ENCODE assay signal across 8 cellular contexts in the genomic region with DNA sequence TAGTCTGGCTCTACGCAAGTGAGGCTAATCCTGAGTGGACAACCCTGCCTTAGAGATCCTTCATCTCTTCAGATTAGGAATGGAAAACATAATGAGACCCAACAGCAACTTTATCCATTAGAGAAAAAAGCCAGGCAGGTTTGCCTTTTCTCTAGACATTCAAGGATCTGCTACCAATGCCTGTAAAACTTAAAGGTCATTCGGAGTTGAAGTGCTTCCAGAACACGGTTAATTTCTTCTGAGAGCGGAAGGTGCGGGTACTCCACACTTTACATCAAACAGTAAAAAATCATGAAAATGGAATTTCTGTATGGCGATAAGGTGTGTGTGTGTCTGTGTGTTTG.
A peak's percentile ranks its signal among the peaks of the same experiment; 100 is the strongest.
DNase-seq lines count a peak whose midpoint lies in the region; ATAC-seq, FAIRE-seq and TF ChIP-seq lines count a peak whose summit lies in the region.

No MANE protein-coding gene starts in this region.

- H3K36me3 ChIP-seq in HCT116 (ENCODE audit: control insufficient read depth in 1 of 2, insufficient read depth in 2 of 2, low read length in 2 of 2), result no peaks in the 10 kb centered on the region
- no peaks in the 10 kb centered on the region for H3K36me3 ChIP-seq in bronchial epithelial cell (ENCODE audit: control insufficient read depth, insufficient read depth, low read length)
- no peaks in the 10 kb centered on the region for H3K36me3 ChIP-seq in muscle layer of colon (ENCODE audit: insufficient read depth, low read length)

- H3K4me2 ChIP-seq in A549, result peak overlapping the region; percentile 92
- H3K4me2 ChIP-seq in HCT116 (ENCODE audit: low read length), result peak overlapping the region; percentile 89

- ATAC-seq in A549, result no peak
- ATAC-seq in HCT116, result no peak
- no peak for ATAC-seq in GM21723 (IDR thresholded peaks at IDR 0.05; ENCODE audit: unreplicated experiment)
- ATAC-seq in GM19395 (IDR thresholded peaks at IDR 0.05; ENCODE audit: unreplicated experiment), result no peak
- ATAC-seq in GM18909 (IDR thresholded peaks at IDR 0.05; ENCODE audit: poor library complexity, unreplicated experiment), result no peak

- BruUV-seq in HCT116 (replicated peaks; lab: Mats Ljungman, UMichigan), result no TSS peak

- DNase-seq in A549 (ENCODE audit: low read depth in 1 of 2, low spot score in 1 of 2), result no peak
- DNase-seq in HCT116 (ENCODE audit: low read depth, low spot score), result no peak
- no peak for DNase-seq in bronchial epithelial cell (ENCODE audit: low read depth)
- no peak for DNase-seq in NK-92 treated with Interleukin-12 subunit alpha and Interleukin-12 subunit beta, amount 100 ng/mL, for 24 hours (lab: John Stamatoyannopoulos, UW)

- H3K4me1 ChIP-seq in A549 (peaks cover 11% of the 10 kb centered on the region; the same call in 2 of the 3 replicates), HCT116 (ENCODE audit: control insufficient read depth in 1 of 2, insufficient read depth in 2 of 2, low read length in 2 of 2) (peaks cover 0 to 16% of the 10 kb centered on the region in 2 experiments; a peak in 2 of 4 replicates), muscle layer of colon (ENCODE audit: insufficient read depth, low read length) (peaks cover 15% of the 10 kb centered on the region)

- no peaks in the 10 kb centered on the region for H3K9me2 ChIP-seq in HCT116 (ENCODE audit: insufficient read depth)

- 41% methylated on average over 6 of the region's 6 CpGs for WGBS in A549 (ENCODE audit: missing lambda C conversion rate)

- H2AFZ ChIP-seq in HCT116 (ENCODE audit: low read depth, low read length, poor library complexity, severe bottlenecking), result peak overlapping the region; percentile 13

- TF ChIP-seq POLR2A in A549 (IDR thresholded peaks at IDR 0.05; ENCODE audit: low read length) (no peak), HCT116 (IDR thresholded peaks at IDR 0.05; ENCODE audit: borderline replicate concordance, extremely low read depth, insufficient read depth, insufficient read length) (no peak)

- TF ChIP-seq RAD21 in A549 (conservative IDR thresholded peaks at IDR 0.05 in 1 of 2, IDR thresholded peaks at IDR 0.05 in 1 of 2) (no peak), HCT116 (IDR thresholded peaks at IDR 0.05; ENCODE audit: low read depth) (no peak)

- H3K79me2 ChIP-seq in HCT116 (ENCODE audit: insufficient read depth, low read length), result peaks cover 64% of the 10 kb centered on the region

- no peaks in the 10 kb centered on the region for H3K27me3 ChIP-seq in HCT116 (ENCODE audit: insufficient read depth, low read length)
- H3K27me3 ChIP-seq in bronchial epithelial cell (ENCODE audit: control insufficient read depth, insufficient read depth, low read length), result no peaks in the 10 kb centered on the region
- H3K27me3 ChIP-seq in muscle layer of colon (ENCODE audit: control insufficient read depth in 1 of 2, insufficient read depth in 2 of 2, low read length in 2 of 2), result no peaks in the 10 kb centered on the region

- no peak for FAIRE-seq in A549 (lab: Jason Lieb, UNC)
- FAIRE-seq in bronchial epithelial cell (lab: Jason Lieb, UNC), result no peak

- H3K9ac ChIP-seq in HCT116 (ENCODE audit: low read length), result peak overlapping the region; percentile 89
- H3K9ac ChIP-seq in muscle layer of colon (ENCODE audit: low read length), result peak overlapping the region; percentile 66

- H3K27ac ChIP-seq in A549, result peak overlapping the region; percentile 93 to 99
- H3K27ac ChIP-seq in HCT116 (ENCODE audit: low read depth, low read length), result peak overlapping the region; percentile 72
- peak overlapping the region; percentile 35 for H3K27ac ChIP-seq in muscle layer of colon (ENCODE audit: low read depth, low read length)

- no peaks in the 10 kb centered on the region for H4K20me1 ChIP-seq in HCT116 (ENCODE audit: insufficient read depth)

- CTCF ChIA-PET in A549 (lab: Yijun Ruan, JAX) (interaction anchor here (1.0 kb wide), 1 partner anchor 124 kb away, joined by 6 read pairs; no protein-coding TSS in a partner anchor), HCT116 (lab: Charles Lee) (no interaction called here)

- TF ChIP-seq CTCF in A549 (IDR thresholded peaks at IDR 0.05), result no peak
- TF ChIP-seq CTCF in HCT116 (IDR thresholded peaks at IDR 0.05 in 2 of 3, conservative IDR thresholded peaks at IDR 0.05 in 1 of 3; ENCODE audit: borderline replicate concordance in 1 of 3, insufficient read depth in 1 of 3, low read depth in 2 of 3, low read length in 2 of 3), result no peak
- TF ChIP-seq CTCF in bronchial epithelial cell (IDR thresholded peaks at IDR 0.05; ENCODE audit: insufficient read depth, low read length, severe bottlenecking), result no peak

- RAD21 ChIA-PET in HCT116 (lab: Charles Lee; ENCODE audit: low non-redundant PET in 1 of 2, low total read pairs in 2 of 2, uncharacterized antibody in 2 of 2, unreplicated experiment in 2 of 2), result no interaction called here

- H3K4me3 ChIP-seq in A549 (peak overlapping the region; percentile 95), HCT116 (replicated peaks in 1 of 2; ENCODE audit: low read depth in 1 of 2, low read length in 2 of 2) (peak overlapping the region; percentile 73 to 82), bronchial epithelial cell (ENCODE audit: low read depth, low read length) (peak overlapping the region; percentile 62), muscle layer of colon (ENCODE audit: low read depth in 1 of 2, low read length in 2 of 2) (peak overlapping the region; percentile 76 to 78)

- intact Hi-C loops in HCT116 (cut with micrococcal nuclease), result no loop called here

- H3K9me3 ChIP-seq in A549 (no peaks in the 10 kb centered on the region), HCT116 (ENCODE audit: control insufficient read depth in 1 of 2, insufficient read depth in 1 of 2, low read depth in 1 of 2, low read length in 2 of 2) (no peaks in the 10 kb centered on the region), muscle layer of colon (ENCODE audit: low read length) (no peaks in the 10 kb centered on the region)

- POLR2A ChIA-PET in A549 (lab: Yijun Ruan, JAX) (no interaction called here), HCT116 (lab: Charles Lee) (no interaction called here)

- no peak for TF ChIP-seq EP300 in A549 (IDR thresholded peaks at IDR 0.05)

TF ChIP-seq in A549, 52 proteins besides CTCF, POLR2A, EP300 and RAD21:
- TF ChIP-seq HOXA7 (CRISPR knock-in tag; IDR thresholded peaks at IDR 0.05) (no peak), HOXB13 (CRISPR knock-in tag; IDR thresholded peaks at IDR 0.05; ENCODE audit: low read depth) (no peak), MAFK (IDR thresholded peaks at IDR 0.05; ENCODE audit: partially characterized antibody) (no peak), NR3C1 (IDR thresholded peaks at IDR 0.05) (no peak)

TF ChIP-seq in HCT116, 20 proteins besides CTCF, POLR2A, EP300 and RAD21:
- TF ChIP-seq ZFX (IDR thresholded peaks at IDR 0.05), result no peak
- TF ChIP-seq CEBPB (IDR thresholded peaks at IDR 0.05; ENCODE audit: low read depth), result no peak
- TF ChIP-seq JUND (IDR thresholded peaks at IDR 0.05), result no peak
- TF ChIP-seq TCF7L2 (IDR thresholded peaks at IDR 0.05; ENCODE audit: borderline replicate concordance, extremely low read depth, insufficient read depth, insufficient read length), result no peak
- TF ChIP-seq, protein P1, sequence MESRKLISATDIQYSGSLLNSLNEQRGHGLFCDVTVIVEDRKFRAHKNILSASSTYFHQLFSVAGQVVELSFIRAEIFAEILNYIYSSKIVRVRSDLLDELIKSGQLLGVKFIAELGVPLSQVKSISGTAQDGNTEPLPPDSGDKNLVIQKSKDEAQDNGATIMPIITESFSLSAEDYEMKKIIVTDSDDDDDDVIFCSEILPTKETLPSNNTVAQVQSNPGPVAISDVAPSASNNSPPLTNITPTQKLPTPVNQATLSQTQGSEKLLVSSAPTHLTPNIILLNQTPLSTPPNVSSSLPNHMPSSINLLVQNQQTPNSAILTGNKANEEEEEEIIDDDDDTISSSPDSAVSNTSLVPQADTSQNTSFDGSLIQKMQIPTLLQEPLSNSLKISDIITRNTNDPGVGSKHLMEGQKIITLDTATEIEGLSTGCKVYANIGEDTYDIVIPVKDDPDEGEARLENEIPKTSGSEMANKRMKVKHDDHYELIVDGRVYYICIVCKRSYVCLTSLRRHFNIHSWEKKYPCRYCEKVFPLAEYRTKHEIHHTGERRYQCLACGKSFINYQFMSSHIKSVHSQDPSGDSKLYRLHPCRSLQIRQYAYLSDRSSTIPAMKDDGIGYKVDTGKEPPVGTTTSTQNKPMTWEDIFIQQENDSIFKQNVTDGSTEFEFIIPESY (IDR thresholded peaks at IDR 0.05; ENCODE audit: extremely low read depth, insufficient replicate concordance, low read length), result no peak
- no peak for TF ChIP-seq ELF1 (IDR thresholded peaks at IDR 0.05; ENCODE audit: borderline replicate concordance, low read depth)

Comparison
In these comparisons a context has a peak if more than half of its experiments do, and no peak if none do; other contexts are left out.
1. H3K27ac ChIP-seq: peak in every context shown above with its lines; median percentile 96 in A549; 72 in HCT116; 35 in muscle layer of colon.